ENCODE assay signal across 10 cellular contexts in the genomic region with DNA sequence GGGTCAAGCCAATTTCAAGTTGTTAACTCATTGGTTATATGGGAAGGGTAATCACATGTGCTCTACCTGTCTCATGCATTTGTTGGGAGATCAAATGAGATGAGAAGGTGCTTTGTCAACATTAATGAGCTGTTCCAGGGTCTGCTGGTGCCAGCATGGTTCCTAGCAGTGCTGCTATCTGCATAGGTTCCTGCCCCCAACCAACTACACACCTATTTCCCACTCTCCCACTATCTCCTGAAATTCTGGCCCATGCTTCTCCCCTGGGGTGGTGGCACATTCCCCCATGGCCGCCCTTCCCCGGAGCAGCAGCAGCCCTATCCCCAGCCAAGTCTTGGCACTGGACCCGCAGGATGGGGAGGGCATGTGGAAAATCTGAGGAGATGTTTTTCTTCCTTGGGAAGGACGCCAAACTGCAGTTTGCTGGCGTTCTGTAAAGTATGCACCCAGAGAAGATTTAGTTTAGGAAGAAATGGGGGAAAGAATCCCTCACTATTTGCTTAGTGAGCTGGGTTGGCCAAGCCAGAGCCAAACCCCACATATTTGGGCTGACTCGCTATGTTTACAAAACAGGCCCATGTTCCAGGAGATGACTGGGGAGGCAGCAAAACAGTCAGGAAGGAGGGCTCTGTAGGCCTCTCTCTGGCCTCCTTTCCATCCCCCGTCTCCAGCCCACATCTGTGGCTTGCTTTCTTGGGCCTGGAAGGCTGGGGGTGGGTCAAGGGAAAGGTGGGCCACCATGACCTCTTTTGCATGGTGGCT. TPM values are rescaled to one million over a fixed set of nuclear protein-coding genes. Genes with fewer than 3 reads are reported as not detected.
A peak's percentile ranks its signal among the peaks of the same experiment; 100 is the strongest.
DNase-seq lines count a peak whose midpoint lies in the region; FAIRE-seq and TF ChIP-seq lines count a peak whose summit lies in the region.
"Had no signal": no experiment of that assay in that cellular context is flagged by ENCODE, and none has a peak within 500 bp of the region (broad histone marks: within the 10 kb centered on the region; RNA-seq: fewer than 3 reads in every experiment).

No MANE protein-coding gene starts in this region.

- H2BK120ac ChIP-seq in mesenchymal stem cell (ENCODE audit: low read depth, low read length), result peak overlapping the region; percentile 89

- peak overlapping the region; percentile 78 for H2AFZ ChIP-seq in mesenchymal stem cell (ENCODE audit: low read depth, low read length)

- H3K36me3 ChIP-seq in mesenchymal stem cell (ENCODE audit: control insufficient read depth in 1 of 2, insufficient read depth in 2 of 2, low read depth in 1 of 2, low read length in 2 of 2) (no peaks in the 10 kb centered on the region), tibial artery (no peaks in the 10 kb centered on the region)

- H3K4me1 ChIP-seq in mesenchymal stem cell (ENCODE audit: control insufficient read depth, insufficient read depth, low read depth, low read length) (peaks cover 28% of the 10 kb centered on the region), tibial artery (peaks cover 6 to 85% (median 76%) of the 10 kb centered on the region in 4 donors)

- H3K4me3 ChIP-seq in mesenchymal stem cell (ENCODE audit: insufficient read depth in 1 of 2, low read depth in 1 of 2, low read length in 2 of 2), result peak overlapping the region in 1 of 2 experiments; percentile 14
- no peak overlapping the region for H3K4me3 ChIP-seq in tibial artery

- 63% methylated on average over 6 of the region's 7 CpGs for WGBS in mesenchymal stem cell

- H2BK5ac ChIP-seq in mesenchymal stem cell (ENCODE audit: low read depth, low read length, poor library complexity, severe bottlenecking), result peak overlapping the region; percentile 25

- peak overlapping the region; percentile 81 for H2AK5ac ChIP-seq in mesenchymal stem cell (ENCODE audit: low read length, severe bottlenecking)

- DNase-seq in NCI-H446 treated with DMSO at 0.1 percent for 48 hours (lab: John Stamatoyannopoulos, UW) (peak; percentile 61), dedifferentiated amniotic fluid mesenchymal stem cell (ENCODE audit: extremely low spot score) (peak; percentile 93), mesenchymal stem cell (peak; percentile 76), tibial artery (peak; percentile 75 to 92), cerebellum (ENCODE audit: low spot score) (no peak), urothelium cell line (ENCODE audit: low spot score) (no peak), superior temporal gyrus (ENCODE audit: extremely low spot score) (no peak), DMS114 treated with DMSO at 0.1 percent for 48 hours (lab: John Stamatoyannopoulos, UW; ENCODE audit: unreplicated experiment) (no peak)
- DNase-seq: activated CD4-positive, alpha-beta T cell treated with anti-CD3 and anti-CD28 coated beads, Interleukin-2, amount 50 U/mL, for 4 hours had no signal

- peak overlapping the region in 1 of 2 experiments; percentile 90 for H3K23ac ChIP-seq in mesenchymal stem cell (ENCODE audit: low read length in 2 of 2)

- no peaks in the 10 kb centered on the region for H3K27me3 ChIP-seq in mesenchymal stem cell (ENCODE audit: control insufficient read depth in 1 of 2, insufficient read depth in 1 of 2, low read length in 2 of 2)
- no peaks in the 10 kb centered on the region for H3K27me3 ChIP-seq in tibial artery

- H4K91ac ChIP-seq in mesenchymal stem cell (ENCODE audit: low read length), result peak overlapping the region; percentile 94

- TF ChIP-seq CTCF in tibial artery (IDR thresholded peaks at IDR 0.05), result no peak

- no peak overlapping the region for H3K4me2 ChIP-seq in mesenchymal stem cell (ENCODE audit: low read length, poor library complexity, severe bottlenecking)

- intact Hi-C loops in tibial artery (cut with DNase I; ENCODE audit: low total_unique reads), result no loop called here

- peak overlapping the region; percentile 85 to 89 for H3K4ac ChIP-seq in mesenchymal stem cell (ENCODE audit: low read depth in 1 of 2, low read length in 2 of 2)

- peak overlapping the region; percentile 68 to 86 for H3K18ac ChIP-seq in mesenchymal stem cell (ENCODE audit: low read depth in 1 of 2, low read length in 2 of 2)

- peak overlapping the region in 1 of 2 experiments; percentile 95 for H3K14ac ChIP-seq in mesenchymal stem cell (ENCODE audit: low read length in 2 of 2)

- FAIRE-seq in urothelium cell line (lab: Jason Lieb, UNC), result no peak
- FAIRE-seq: frontal cortex had no signal

- H3K79me1 ChIP-seq in mesenchymal stem cell (replicated peaks; ENCODE audit: low read length, poor library complexity, severe bottlenecking), result no peaks in the 10 kb centered on the region

- H3K9me3 ChIP-seq in mesenchymal stem cell (ENCODE audit: control insufficient read depth, low read length), result no peaks in the 10 kb centered on the region
- H3K9me3 ChIP-seq in tibial artery, result no peaks in the 10 kb centered on the region

- peak overlapping the region; percentile 87 for H4K8ac ChIP-seq in mesenchymal stem cell (ENCODE audit: low read length)

- H3K9ac ChIP-seq in mesenchymal stem cell (ENCODE audit: low read length), result peak overlapping the region; percentile 23

- H3K27ac ChIP-seq in mesenchymal stem cell (ENCODE audit: low read length, poor library complexity, severe bottlenecking), result peak overlapping the region; percentile 59
- peak overlapping the region; percentile 83 to 85 for H3K27ac ChIP-seq in tibial artery

- H2BK15ac ChIP-seq in mesenchymal stem cell (ENCODE audit: low read depth, poor library complexity, severe bottlenecking), result peak overlapping the region; percentile 48

- peak overlapping the region; percentile 47 to 96 for H2BK12ac ChIP-seq in mesenchymal stem cell (ENCODE audit: low read length in 2 of 2)

RNA-seq across cellular contexts. Expression of gene PPP1R3C, which starts 42.5 kb away (rescaled TPM):
- 7.0 TPM for polyA plus RNA-seq in mesenchymal stem cell (2013, experiment 1 of 2)
- polyA plus RNA-seq in mesenchymal stem cell (2013, experiment 2 of 2), result 7.3 TPM
- total RNA-seq in cerebellum, result 19.6 TPM

Comparison
In these comparisons a context has a peak if more than half of its experiments do, and no peak if none do; other contexts are left out.
1. DNase-seq: peak in NCI-H446 treated with DMSO at 0.1 percent for 48 hours (single experiment), dedifferentiated amniotic fluid mesenchymal stem cell (single experiment), mesenchymal stem cell (single experiment) and tibial artery (2 of 2); none in cerebellum (single experiment), urothelium cell line (single experiment), superior temporal gyrus (single experiment) and DMS114 treated with DMSO at 0.1 percent for 48 hours (single experiment).